In the genomic region with DNA sequence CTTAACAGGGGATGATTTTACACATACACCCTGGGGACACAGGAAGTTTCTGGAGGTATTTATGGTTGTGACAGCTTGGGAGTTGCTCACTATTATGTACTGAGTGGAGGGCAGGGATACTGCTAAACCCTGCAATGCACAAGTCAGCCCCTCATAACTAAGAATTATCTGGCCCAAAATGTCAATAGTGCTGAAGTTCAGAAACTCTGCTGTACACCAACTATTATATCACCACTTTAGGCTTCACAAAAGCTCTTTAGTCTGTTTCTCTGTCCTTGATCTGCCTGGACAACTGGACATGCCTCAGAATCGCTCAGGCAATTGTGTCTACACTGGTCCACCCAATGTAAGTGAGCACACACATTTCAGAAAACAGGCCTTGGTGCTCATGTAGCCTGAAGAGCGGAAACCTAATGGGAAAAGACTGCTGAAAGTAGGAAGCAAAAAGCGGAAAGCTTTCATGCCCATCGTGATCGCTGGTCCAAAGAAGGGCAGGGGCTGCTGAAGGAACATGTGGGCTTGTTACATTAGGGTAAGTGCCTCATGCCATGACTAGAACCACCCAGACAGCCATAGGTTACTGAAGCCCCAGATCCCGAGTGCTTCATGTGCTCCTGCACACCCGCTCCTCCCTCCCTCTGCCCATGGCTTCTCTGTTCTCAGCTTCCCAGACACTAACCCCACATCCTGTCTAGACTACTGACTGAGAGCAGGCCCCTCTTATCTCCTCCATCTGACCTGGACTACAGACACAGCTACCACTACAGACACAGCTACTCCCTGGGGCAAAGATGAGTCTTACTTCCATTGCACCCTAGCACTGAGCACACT, we compare ENCODE assay signal across 1 cellular context.
TF ChIP-seq lines count a peak whose summit lies in the region.

No MANE protein-coding gene starts in this region.

TF ChIP-seq in HepG2, 621 proteins besides CTCF, POLR2A, EP300 and RAD21 (continued from another document and continues in another):
- TF ChIP-seq, protein P1, sequence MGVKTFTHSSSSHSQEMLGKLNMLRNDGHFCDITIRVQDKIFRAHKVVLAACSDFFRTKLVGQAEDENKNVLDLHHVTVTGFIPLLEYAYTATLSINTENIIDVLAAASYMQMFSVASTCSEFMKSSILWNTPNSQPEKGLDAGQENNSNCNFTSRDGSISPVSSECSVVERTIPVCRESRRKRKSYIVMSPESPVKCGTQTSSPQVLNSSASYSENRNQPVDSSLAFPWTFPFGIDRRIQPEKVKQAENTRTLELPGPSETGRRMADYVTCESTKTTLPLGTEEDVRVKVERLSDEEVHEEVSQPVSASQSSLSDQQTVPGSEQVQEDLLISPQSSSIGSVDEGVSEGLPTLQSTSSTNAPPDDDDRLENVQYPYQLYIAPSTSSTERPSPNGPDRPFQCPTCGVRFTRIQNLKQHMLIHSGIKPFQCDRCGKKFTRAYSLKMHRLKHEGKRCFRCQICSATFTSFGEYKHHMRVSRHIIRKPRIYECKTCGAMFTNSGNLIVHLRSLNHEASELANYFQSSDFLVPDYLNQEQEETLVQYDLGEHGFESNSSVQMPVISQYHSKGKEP (CRISPR knock-in tag; IDR thresholded peaks at IDR 0.05), result no peak
- TF ChIP-seq ONECUT2 (CRISPR knock-in tag; IDR thresholded peaks at IDR 0.05) (no peak), RFXANK (CRISPR knock-in tag; IDR thresholded peaks at IDR 0.05) (no peak), RBAK (CRISPR knock-in tag; IDR thresholded peaks at IDR 0.05) (no peak), MXI1 (IDR thresholded peaks at IDR 0.05; ENCODE audit: borderline replicate concordance, low read depth, low read length) (0 out of 3 replicates have a peak, but pooled peaks have one; percentile 10), MTF2 (CRISPR knock-in tag; IDR thresholded peaks at IDR 0.05; ENCODE audit: borderline replicate concordance) (no peak), RCOR2 (CRISPR knock-in tag; IDR thresholded peaks at IDR 0.05) (no peak), AGO2 (optimal IDR thresholded peaks at IDR 0.05; ENCODE audit: low read depth, low read length) (no peak), ZNF761 (CRISPR knock-in tag; conservative IDR thresholded peaks at IDR 0.05) (no peak), CCDC6 (CRISPR knock-in tag; IDR thresholded peaks at IDR 0.05) (no peak), ZFP90 (CRISPR knock-in tag; IDR thresholded peaks at IDR 0.05; ENCODE audit: borderline replicate concordance) (no peak), ZFP37 (CRISPR knock-in tag; IDR thresholded peaks at IDR 0.05; ENCODE audit: borderline replicate concordance) (no peak), FOXA1 (IDR thresholded peaks at IDR 0.05) (no peak), FOXA1 (CRISPR knock-in tag; IDR thresholded peaks at IDR 0.05) (peak; percentile 59; the same call in 1 of the 2 replicates), ZEB1 (IDR thresholded peaks at IDR 0.05; ENCODE audit: insufficient replicate concordance, low read depth) (no peak), REXO4 (CRISPR knock-in tag; IDR thresholded peaks at IDR 0.05; ENCODE audit: borderline replicate concordance) (no peak), SMARCE1 (IDR thresholded peaks at IDR 0.05; ENCODE audit: borderline replicate concordance) (no peak), ZNF83 (CRISPR knock-in tag; IDR thresholded peaks at IDR 0.05; ENCODE audit: borderline replicate concordance) (no peak), MEIS1 (CRISPR knock-in tag; IDR thresholded peaks at IDR 0.05; ENCODE audit: borderline replicate concordance) (peak; percentile 37; the same call in 1 of the 2 replicates), HIVEP1 (CRISPR knock-in tag; IDR thresholded peaks at IDR 0.05) (no peak), PRMT3 (CRISPR knock-in tag; IDR thresholded peaks at IDR 0.05; ENCODE audit: borderline replicate concordance, low read depth) (no peak), SIX4 (CRISPR knock-in tag; IDR thresholded peaks at IDR 0.05) (no peak), ZNF460 (CRISPR knock-in tag; IDR thresholded peaks at IDR 0.05; ENCODE audit: borderline replicate concordance) (no peak), EEA1 (CRISPR knock-in tag; IDR thresholded peaks at IDR 0.05; ENCODE audit: borderline replicate concordance) (no peak)
- TF ChIP-seq, protein P2, sequence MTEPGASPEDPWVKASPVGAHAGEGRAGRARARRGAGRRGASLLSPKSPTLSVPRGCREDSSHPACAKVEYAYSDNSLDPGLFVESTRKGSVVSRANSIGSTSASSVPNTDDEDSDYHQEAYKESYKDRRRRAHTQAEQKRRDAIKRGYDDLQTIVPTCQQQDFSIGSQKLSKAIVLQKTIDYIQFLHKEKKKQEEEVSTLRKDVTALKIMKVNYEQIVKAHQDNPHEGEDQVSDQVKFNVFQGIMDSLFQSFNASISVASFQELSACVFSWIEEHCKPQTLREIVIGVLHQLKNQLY (CRISPR knock-in tag; IDR thresholded peaks at IDR 0.05), result no peak
- TF ChIP-seq, protein P3, sequence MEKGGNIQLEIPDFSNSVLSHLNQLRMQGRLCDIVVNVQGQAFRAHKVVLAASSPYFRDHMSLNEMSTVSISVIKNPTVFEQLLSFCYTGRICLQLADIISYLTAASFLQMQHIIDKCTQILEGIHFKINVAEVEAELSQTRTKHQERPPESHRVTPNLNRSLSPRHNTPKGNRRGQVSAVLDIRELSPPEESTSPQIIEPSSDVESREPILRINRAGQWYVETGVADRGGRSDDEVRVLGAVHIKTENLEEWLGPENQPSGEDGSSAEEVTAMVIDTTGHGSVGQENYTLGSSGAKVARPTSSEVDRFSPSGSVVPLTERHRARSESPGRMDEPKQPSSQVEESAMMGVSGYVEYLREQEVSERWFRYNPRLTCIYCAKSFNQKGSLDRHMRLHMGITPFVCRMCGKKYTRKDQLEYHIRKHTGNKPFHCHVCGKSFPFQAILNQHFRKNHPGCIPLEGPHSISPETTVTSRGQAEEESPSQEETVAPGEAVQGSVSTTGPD (CRISPR knock-in tag; IDR thresholded peaks at IDR 0.05), result no peak
- TF ChIP-seq, protein P4, sequence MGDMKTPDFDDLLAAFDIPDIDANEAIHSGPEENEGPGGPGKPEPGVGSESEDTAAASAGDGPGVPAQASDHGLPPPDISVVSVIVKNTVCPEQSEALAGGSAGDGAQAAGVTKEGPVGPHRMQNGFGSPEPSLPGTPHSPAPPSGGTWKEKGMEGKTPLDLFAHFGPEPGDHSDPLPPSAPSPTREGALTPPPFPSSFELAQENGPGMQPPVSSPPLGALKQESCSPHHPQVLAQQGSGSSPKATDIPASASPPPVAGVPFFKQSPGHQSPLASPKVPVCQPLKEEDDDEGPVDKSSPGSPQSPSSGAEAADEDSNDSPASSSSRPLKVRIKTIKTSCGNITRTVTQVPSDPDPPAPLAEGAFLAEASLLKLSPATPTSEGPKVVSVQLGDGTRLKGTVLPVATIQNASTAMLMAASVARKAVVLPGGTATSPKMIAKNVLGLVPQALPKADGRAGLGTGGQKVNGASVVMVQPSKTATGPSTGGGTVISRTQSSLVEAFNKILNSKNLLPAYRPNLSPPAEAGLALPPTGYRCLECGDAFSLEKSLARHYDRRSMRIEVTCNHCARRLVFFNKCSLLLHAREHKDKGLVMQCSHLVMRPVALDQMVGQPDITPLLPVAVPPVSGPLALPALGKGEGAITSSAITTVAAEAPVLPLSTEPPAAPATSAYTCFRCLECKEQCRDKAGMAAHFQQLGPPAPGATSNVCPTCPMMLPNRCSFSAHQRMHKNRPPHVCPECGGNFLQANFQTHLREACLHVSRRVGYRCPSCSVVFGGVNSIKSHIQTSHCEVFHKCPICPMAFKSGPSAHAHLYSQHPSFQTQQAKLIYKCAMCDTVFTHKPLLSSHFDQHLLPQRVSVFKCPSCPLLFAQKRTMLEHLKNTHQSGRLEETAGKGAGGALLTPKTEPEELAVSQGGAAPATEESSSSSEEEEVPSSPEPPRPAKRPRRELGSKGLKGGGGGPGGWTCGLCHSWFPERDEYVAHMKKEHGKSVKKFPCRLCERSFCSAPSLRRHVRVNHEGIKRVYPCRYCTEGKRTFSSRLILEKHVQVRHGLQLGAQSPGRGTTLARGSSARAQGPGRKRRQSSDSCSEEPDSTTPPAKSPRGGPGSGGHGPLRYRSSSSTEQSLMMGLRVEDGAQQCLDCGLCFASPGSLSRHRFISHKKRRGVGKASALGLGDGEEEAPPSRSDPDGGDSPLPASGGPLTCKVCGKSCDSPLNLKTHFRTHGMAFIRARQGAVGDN (CRISPR knock-in tag; IDR thresholded peaks at IDR 0.05), result peak; percentile 45; the same call in 1 of the 2 replicates
- TF ChIP-seq, protein P5, sequence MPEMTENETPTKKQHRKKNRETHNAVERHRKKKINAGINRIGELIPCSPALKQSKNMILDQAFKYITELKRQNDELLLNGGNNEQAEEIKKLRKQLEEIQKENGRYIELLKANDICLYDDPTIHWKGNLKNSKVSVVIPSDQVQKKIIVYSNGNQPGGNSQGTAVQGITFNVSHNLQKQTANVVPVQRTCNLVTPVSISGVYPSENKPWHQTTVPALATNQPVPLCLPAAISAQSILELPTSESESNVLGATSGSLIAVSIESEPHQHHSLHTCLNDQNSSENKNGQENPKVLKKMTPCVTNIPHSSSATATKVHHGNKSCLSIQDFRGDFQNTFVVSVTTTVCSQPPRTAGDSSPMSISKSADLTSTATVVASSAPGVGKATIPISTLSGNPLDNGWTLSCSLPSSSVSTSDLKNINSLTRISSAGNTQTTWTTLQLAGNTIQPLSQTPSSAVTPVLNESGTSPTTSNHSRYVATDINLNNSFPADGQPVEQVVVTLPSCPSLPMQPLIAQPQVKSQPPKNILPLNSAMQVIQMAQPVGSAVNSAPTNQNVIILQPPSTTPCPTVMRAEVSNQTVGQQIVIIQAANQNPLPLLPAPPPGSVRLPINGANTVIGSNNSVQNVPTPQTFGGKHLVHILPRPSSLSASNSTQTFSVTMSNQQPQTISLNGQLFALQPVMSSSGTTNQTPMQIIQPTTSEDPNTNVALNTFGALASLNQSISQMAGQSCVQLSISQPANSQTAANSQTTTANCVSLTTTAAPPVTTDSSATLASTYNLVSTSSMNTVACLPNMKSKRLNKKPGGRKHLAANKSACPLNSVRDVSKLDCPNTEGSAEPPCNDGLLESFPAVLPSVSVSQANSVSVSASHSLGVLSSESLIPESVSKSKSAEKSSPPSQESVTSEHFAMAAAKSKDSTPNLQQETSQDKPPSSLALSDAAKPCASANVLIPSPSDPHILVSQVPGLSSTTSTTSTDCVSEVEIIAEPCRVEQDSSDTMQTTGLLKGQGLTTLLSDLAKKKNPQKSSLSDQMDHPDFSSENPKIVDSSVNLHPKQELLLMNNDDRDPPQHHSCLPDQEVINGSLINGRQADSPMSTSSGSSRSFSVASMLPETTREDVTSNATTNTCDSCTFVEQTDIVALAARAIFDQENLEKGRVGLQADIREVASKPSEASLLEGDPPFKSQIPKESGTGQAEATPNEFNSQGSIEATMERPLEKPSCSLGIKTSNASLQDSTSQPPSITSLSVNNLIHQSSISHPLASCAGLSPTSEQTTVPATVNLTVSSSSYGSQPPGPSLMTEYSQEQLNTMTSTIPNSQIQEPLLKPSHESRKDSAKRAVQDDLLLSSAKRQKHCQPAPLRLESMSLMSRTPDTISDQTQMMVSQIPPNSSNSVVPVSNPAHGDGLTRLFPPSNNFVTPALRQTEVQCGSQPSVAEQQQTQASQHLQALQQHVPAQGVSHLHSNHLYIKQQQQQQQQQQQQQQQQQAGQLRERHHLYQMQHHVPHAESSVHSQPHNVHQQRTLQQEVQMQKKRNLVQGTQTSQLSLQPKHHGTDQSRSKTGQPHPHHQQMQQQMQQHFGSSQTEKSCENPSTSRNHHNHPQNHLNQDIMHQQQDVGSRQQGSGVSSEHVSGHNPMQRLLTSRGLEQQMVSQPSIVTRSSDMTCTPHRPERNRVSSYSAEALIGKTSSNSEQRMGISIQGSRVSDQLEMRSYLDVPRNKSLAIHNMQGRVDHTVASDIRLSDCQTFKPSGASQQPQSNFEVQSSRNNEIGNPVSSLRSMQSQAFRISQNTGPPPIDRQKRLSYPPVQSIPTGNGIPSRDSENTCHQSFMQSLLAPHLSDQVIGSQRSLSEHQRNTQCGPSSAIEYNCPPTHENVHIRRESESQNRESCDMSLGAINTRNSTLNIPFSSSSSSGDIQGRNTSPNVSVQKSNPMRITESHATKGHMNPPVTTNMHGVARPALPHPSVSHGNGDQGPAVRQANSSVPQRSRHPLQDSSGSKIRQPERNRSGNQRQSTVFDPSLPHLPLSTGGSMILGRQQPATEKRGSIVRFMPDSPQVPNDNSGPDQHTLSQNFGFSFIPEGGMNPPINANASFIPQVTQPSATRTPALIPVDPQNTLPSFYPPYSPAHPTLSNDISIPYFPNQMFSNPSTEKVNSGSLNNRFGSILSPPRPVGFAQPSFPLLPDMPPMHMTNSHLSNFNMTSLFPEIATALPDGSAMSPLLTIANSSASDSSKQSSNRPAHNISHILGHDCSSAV (CRISPR knock-in tag; IDR thresholded peaks at IDR 0.05; ENCODE audit: borderline replicate concordance), result no peak
- TF ChIP-seq, protein P6, sequence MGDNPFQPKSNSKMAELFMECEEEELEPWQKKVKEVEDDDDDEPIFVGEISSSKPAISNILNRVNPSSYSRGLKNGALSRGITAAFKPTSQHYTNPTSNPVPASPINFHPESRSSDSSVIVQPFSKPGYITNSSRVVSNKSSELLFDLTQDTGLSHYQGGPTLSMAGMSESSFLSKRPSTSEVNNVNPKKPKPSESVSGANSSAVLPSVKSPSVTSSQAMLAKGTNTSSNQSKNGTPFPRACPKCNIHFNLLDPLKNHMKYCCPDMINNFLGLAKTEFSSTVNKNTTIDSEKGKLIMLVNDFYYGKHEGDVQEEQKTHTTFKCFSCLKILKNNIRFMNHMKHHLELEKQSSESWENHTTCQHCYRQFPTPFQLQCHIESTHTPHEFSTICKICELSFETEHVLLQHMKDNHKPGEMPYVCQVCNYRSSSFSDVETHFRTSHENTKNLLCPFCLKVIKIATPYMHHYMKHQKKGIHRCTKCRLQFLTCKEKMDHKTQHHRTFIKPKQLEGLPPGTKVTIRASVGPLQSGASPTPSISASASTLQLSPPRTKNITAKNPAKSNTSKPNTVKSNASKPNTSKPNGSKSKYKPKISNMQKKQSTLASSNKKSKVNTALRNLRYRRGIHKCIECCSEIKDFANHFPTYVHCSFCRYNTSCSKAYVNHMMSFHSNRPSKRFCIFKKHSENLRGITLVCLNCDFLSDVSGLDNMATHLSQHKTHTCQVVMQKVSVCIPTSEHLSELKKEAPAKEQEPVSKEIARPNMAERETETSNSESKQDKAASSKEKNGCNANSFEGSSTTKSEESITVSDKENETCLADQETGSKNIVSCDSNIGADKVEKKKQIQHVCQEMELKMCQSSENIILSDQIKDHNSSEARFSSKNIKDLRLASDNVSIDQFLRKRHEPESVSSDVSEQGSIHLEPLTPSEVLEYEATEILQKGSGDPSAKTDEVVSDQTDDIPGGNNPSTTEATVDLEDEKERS (CRISPR knock-in tag; IDR thresholded peaks at IDR 0.05), result peak; percentile 64; the same call in 1 of the 2 replicates
- TF ChIP-seq, protein P7, sequence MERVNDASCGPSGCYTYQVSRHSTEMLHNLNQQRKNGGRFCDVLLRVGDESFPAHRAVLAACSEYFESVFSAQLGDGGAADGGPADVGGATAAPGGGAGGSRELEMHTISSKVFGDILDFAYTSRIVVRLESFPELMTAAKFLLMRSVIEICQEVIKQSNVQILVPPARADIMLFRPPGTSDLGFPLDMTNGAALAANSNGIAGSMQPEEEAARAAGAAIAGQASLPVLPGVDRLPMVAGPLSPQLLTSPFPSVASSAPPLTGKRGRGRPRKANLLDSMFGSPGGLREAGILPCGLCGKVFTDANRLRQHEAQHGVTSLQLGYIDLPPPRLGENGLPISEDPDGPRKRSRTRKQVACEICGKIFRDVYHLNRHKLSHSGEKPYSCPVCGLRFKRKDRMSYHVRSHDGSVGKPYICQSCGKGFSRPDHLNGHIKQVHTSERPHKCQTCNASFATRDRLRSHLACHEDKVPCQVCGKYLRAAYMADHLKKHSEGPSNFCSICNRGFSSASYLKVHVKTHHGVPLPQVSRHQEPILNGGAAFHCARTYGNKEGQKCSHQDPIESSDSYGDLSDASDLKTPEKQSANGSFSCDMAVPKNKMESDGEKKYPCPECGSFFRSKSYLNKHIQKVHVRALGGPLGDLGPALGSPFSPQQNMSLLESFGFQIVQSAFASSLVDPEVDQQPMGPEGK (CRISPR knock-in tag; IDR thresholded peaks at IDR 0.05), result 0 out of 2 replicates have a peak, but pooled peaks have one; percentile 29
- TF ChIP-seq, protein P8, sequence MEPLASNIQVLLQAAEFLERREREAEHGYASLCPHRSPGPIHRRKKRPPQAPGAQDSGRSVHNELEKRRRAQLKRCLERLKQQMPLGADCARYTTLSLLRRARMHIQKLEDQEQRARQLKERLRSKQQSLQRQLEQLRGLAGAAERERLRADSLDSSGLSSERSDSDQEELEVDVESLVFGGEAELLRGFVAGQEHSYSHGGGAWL (CRISPR knock-in tag; IDR thresholded peaks at IDR 0.05), result no peak
